1 cellular context compared by ENCODE assay signal in the genomic region with DNA sequence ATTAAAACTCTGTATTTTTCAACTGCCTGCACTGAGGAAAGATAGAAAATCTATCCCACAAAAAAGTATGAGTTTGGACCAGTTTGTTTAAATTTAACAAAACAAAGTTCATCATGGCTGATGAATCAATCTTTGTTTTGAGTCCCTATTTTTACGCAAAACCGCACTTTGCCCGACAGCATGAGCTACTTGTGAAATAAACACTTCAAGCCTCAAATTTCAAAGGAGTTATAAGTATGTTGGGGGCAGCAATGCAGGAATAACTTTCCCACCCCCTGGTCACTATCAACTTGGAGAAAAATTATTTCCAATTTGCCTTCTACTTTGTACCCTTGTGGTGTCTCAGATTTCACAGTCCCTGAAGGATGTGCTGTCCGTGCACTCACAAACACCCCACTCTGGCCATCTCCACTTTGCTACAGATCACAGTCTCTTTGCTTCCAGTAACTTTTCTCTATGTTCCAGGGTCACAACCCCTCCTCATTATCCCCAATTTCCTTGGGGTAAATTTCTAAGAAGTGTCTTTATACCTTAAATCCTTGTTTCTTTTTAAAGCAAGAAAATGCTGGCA.
TF ChIP-seq lines count a peak whose summit lies in the region.

No MANE protein-coding gene starts in this region.

TF ChIP-seq in HepG2, 621 proteins besides CTCF, POLR2A, EP300 and RAD21 (continues in another document):
- TF ChIP-seq ARID2 (CRISPR knock-in tag; IDR thresholded peaks at IDR 0.05; ENCODE audit: borderline replicate concordance) (0 out of 2 replicates have a peak, but pooled peaks have one; percentile 13), GATAD2A (CRISPR knock-in tag; IDR thresholded peaks at IDR 0.05) (peak; percentile 49; the same call in 1 of the 2 replicates), ZNF589 (CRISPR knock-in tag; conservative IDR thresholded peaks at IDR 0.05) (no peak), KDM6A (CRISPR knock-in tag; IDR thresholded peaks at IDR 0.05; ENCODE audit: low read depth) (peak; percentile 53; the same call in 1 of the 2 replicates), NR2C2 (CRISPR knock-in tag; IDR thresholded peaks at IDR 0.05; ENCODE audit: borderline replicate concordance) (peak; percentile 30; the same call in 1 of the 2 replicates), SALL1 (CRISPR knock-in tag; IDR thresholded peaks at IDR 0.05) (peak; percentile 65; the same call in 1 of the 2 replicates), FOXP1 (IDR thresholded peaks at IDR 0.05) (no peak), FOXP1 (CRISPR knock-in tag; IDR thresholded peaks at IDR 0.05) (peak; percentile 62; the same call in 1 of the 2 replicates), HIVEP1 (CRISPR knock-in tag; IDR thresholded peaks at IDR 0.05) (no peak), ZNF441 (CRISPR knock-in tag; IDR thresholded peaks at IDR 0.05; ENCODE audit: borderline replicate concordance) (no peak), NCOR1 (IDR thresholded peaks at IDR 0.05; ENCODE audit: borderline replicate concordance, low read length) (peak; percentile 65; the same call in 1 of the 2 replicates), ZNF143 (CRISPR knock-in tag; IDR thresholded peaks at IDR 0.05) (no peak), BRCA1 (CRISPR knock-in tag; IDR thresholded peaks at IDR 0.05) (no peak), HNF4A (CRISPR knock-in tag; IDR thresholded peaks at IDR 0.05) (peak; percentile 78), SOX5 (CRISPR knock-in tag; IDR thresholded peaks at IDR 0.05; ENCODE audit: borderline replicate concordance) (0 out of 2 replicates have a peak, but pooled peaks have one; percentile 36), ASH2L (IDR thresholded peaks at IDR 0.05; ENCODE audit: insufficient read length, low read depth, low read length) (peak; percentile 23), ZNF737 (CRISPR knock-in tag; IDR thresholded peaks at IDR 0.05; ENCODE audit: borderline replicate concordance) (no peak), CEBPB (IDR thresholded peaks at IDR 0.05; ENCODE audit: borderline replicate concordance, low read depth, low read length) (peak; percentile 74; the same call in 1 of the 2 replicates), SOX6 (IDR thresholded peaks at IDR 0.05) (no peak), SOX6 (CRISPR knock-in tag; IDR thresholded peaks at IDR 0.05) (peak; percentile 68; the same call in 1 of the 2 replicates)
- TF ChIP-seq, protein P1, sequence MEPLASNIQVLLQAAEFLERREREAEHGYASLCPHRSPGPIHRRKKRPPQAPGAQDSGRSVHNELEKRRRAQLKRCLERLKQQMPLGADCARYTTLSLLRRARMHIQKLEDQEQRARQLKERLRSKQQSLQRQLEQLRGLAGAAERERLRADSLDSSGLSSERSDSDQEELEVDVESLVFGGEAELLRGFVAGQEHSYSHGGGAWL (CRISPR knock-in tag; IDR thresholded peaks at IDR 0.05), result no peak
- TF ChIP-seq, protein P2, sequence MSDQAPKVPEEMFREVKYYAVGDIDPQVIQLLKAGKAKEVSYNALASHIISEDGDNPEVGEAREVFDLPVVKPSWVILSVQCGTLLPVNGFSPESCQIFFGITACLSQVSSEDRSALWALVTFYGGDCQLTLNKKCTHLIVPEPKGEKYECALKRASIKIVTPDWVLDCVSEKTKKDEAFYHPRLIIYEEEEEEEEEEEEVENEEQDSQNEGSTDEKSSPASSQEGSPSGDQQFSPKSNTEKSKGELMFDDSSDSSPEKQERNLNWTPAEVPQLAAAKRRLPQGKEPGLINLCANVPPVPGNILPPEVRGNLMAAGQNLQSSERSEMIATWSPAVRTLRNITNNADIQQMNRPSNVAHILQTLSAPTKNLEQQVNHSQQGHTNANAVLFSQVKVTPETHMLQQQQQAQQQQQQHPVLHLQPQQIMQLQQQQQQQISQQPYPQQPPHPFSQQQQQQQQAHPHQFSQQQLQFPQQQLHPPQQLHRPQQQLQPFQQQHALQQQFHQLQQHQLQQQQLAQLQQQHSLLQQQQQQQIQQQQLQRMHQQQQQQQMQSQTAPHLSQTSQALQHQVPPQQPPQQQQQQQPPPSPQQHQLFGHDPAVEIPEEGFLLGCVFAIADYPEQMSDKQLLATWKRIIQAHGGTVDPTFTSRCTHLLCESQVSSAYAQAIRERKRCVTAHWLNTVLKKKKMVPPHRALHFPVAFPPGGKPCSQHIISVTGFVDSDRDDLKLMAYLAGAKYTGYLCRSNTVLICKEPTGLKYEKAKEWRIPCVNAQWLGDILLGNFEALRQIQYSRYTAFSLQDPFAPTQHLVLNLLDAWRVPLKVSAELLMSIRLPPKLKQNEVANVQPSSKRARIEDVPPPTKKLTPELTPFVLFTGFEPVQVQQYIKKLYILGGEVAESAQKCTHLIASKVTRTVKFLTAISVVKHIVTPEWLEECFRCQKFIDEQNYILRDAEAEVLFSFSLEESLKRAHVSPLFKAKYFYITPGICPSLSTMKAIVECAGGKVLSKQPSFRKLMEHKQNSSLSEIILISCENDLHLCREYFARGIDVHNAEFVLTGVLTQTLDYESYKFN (CRISPR knock-in tag; conservative IDR thresholded peaks at IDR 0.05), result peak; percentile 85
- TF ChIP-seq, protein P3, sequence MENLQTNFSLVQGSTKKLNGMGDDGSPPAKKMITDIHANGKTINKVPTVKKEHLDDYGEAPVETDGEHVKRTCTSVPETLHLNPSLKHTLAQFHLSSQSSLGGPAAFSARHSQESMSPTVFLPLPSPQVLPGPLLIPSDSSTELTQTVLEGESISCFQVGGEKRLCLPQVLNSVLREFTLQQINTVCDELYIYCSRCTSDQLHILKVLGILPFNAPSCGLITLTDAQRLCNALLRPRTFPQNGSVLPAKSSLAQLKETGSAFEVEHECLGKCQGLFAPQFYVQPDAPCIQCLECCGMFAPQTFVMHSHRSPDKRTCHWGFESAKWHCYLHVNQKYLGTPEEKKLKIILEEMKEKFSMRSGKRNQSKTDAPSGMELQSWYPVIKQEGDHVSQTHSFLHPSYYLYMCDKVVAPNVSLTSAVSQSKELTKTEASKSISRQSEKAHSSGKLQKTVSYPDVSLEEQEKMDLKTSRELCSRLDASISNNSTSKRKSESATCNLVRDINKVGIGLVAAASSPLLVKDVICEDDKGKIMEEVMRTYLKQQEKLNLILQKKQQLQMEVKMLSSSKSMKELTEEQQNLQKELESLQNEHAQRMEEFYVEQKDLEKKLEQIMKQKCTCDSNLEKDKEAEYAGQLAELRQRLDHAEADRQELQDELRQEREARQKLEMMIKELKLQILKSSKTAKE (CRISPR knock-in tag; IDR thresholded peaks at IDR 0.05; ENCODE audit: borderline replicate concordance), result no peak
- TF ChIP-seq, protein P4, sequence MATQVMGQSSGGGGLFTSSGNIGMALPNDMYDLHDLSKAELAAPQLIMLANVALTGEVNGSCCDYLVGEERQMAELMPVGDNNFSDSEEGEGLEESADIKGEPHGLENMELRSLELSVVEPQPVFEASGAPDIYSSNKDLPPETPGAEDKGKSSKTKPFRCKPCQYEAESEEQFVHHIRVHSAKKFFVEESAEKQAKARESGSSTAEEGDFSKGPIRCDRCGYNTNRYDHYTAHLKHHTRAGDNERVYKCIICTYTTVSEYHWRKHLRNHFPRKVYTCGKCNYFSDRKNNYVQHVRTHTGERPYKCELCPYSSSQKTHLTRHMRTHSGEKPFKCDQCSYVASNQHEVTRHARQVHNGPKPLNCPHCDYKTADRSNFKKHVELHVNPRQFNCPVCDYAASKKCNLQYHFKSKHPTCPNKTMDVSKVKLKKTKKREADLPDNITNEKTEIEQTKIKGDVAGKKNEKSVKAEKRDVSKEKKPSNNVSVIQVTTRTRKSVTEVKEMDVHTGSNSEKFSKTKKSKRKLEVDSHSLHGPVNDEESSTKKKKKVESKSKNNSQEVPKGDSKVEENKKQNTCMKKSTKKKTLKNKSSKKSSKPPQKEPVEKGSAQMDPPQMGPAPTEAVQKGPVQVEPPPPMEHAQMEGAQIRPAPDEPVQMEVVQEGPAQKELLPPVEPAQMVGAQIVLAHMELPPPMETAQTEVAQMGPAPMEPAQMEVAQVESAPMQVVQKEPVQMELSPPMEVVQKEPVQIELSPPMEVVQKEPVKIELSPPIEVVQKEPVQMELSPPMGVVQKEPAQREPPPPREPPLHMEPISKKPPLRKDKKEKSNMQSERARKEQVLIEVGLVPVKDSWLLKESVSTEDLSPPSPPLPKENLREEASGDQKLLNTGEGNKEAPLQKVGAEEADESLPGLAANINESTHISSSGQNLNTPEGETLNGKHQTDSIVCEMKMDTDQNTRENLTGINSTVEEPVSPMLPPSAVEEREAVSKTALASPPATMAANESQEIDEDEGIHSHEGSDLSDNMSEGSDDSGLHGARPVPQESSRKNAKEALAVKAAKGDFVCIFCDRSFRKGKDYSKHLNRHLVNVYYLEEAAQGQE (IDR thresholded peaks at IDR 0.05; ENCODE audit: borderline replicate concordance in 1 of 2, low read depth in 1 of 2, low read length in 2 of 2), result no peak
- TF ChIP-seq, protein P5, sequence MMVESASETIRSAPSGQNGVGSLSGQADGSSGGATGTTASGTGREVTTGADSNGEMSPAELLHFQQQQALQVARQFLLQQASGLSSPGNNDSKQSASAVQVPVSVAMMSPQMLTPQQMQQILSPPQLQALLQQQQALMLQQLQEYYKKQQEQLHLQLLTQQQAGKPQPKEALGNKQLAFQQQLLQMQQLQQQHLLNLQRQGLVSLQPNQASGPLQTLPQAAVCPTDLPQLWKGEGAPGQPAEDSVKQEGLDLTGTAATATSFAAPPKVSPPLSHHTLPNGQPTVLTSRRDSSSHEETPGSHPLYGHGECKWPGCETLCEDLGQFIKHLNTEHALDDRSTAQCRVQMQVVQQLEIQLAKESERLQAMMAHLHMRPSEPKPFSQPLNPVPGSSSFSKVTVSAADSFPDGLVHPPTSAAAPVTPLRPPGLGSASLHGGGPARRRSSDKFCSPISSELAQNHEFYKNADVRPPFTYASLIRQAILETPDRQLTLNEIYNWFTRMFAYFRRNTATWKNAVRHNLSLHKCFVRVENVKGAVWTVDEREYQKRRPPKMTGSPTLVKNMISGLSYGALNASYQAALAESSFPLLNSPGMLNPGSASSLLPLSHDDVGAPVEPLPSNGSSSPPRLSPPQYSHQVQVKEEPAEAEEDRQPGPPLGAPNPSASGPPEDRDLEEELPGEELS (CRISPR knock-in tag; IDR thresholded peaks at IDR 0.05), result peak; percentile 48; the same call in 1 of the 2 replicates
- TF ChIP-seq, protein P6, sequence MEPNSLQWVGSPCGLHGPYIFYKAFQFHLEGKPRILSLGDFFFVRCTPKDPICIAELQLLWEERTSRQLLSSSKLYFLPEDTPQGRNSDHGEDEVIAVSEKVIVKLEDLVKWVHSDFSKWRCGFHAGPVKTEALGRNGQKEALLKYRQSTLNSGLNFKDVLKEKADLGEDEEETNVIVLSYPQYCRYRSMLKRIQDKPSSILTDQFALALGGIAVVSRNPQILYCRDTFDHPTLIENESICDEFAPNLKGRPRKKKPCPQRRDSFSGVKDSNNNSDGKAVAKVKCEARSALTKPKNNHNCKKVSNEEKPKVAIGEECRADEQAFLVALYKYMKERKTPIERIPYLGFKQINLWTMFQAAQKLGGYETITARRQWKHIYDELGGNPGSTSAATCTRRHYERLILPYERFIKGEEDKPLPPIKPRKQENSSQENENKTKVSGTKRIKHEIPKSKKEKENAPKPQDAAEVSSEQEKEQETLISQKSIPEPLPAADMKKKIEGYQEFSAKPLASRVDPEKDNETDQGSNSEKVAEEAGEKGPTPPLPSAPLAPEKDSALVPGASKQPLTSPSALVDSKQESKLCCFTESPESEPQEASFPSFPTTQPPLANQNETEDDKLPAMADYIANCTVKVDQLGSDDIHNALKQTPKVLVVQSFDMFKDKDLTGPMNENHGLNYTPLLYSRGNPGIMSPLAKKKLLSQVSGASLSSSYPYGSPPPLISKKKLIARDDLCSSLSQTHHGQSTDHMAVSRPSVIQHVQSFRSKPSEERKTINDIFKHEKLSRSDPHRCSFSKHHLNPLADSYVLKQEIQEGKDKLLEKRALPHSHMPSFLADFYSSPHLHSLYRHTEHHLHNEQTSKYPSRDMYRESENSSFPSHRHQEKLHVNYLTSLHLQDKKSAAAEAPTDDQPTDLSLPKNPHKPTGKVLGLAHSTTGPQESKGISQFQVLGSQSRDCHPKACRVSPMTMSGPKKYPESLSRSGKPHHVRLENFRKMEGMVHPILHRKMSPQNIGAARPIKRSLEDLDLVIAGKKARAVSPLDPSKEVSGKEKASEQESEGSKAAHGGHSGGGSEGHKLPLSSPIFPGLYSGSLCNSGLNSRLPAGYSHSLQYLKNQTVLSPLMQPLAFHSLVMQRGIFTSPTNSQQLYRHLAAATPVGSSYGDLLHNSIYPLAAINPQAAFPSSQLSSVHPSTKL (CRISPR knock-in tag; IDR thresholded peaks at IDR 0.05), result peak; percentile 71
- TF ChIP-seq, protein P7, sequence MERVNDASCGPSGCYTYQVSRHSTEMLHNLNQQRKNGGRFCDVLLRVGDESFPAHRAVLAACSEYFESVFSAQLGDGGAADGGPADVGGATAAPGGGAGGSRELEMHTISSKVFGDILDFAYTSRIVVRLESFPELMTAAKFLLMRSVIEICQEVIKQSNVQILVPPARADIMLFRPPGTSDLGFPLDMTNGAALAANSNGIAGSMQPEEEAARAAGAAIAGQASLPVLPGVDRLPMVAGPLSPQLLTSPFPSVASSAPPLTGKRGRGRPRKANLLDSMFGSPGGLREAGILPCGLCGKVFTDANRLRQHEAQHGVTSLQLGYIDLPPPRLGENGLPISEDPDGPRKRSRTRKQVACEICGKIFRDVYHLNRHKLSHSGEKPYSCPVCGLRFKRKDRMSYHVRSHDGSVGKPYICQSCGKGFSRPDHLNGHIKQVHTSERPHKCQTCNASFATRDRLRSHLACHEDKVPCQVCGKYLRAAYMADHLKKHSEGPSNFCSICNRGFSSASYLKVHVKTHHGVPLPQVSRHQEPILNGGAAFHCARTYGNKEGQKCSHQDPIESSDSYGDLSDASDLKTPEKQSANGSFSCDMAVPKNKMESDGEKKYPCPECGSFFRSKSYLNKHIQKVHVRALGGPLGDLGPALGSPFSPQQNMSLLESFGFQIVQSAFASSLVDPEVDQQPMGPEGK (CRISPR knock-in tag; IDR thresholded peaks at IDR 0.05), result peak; percentile 98
- TF ChIP-seq, protein P8, sequence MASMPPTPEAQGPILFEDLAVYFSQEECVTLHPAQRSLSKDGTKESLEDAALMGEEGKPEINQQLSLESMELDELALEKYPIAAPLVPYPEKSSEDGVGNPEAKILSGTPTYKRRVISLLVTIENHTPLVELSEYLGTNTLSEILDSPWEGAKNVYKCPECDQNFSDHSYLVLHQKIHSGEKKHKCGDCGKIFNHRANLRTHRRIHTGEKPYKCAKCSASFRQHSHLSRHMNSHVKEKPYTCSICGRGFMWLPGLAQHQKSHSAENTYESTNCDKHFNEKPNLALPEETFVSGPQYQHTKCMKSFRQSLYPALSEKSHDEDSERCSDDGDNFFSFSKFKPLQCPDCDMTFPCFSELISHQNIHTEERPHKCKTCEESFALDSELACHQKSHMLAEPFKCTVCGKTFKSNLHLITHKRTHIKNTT (CRISPR knock-in tag; IDR thresholded peaks at IDR 0.05), result no peak
